Comparison of ENCODE assay signal across 15 cellular contexts in genomic region chr22:26709617-26710390, GRCh38. TPM values are rescaled to one million over a fixed set of nuclear protein-coding genes. Genes with fewer than 3 reads are reported as not detected.
DNase-seq lines count a peak whose midpoint lies in the region; ATAC-seq, FAIRE-seq and TF ChIP-seq lines count a peak whose summit lies in the region.
"Had no signal": no experiment of that assay in that cellular context is flagged by ENCODE, and none has a peak within 500 bp of the region (broad histone marks: within the 10 kb centered on the region; RNA-seq: fewer than 3 reads in every experiment).

No MANE protein-coding gene starts in this region.

- no peak overlapping the region for H3K4me2 ChIP-seq in HepG2 (ENCODE audit: low read depth, low read length)

- in situ Hi-C loops in HepG2 (cut with HindIII; ENCODE audit: extremely low pct_ligation_motif_present, low pct_unique_long_range_greater_than_20kb), result no loop called here

- H3K9me3 ChIP-seq in HepG2 (ENCODE audit: low read length) (0 out of 2 replicates have a peak, but pooled peaks cover 3% of the 10 kb centered on the region), right lobe of liver (no peaks in the 10 kb centered on the region)

- ATAC-seq in HepG2 (no peak), right lobe of liver (no peak)

- H2AFZ ChIP-seq in HepG2 (ENCODE audit: low read length), result no peak overlapping the region

- POLR2A ChIA-PET in HepG2 (lab: Yijun Ruan, JAX), result no interaction called here

- intact Hi-C loops in HepG2 (cut with micrococcal nuclease; ENCODE audit: unreplicated experiment), result no loop called here
- intact Hi-C loops in right lobe of liver (cut with DNase I), result no loop called here

- no peak for FAIRE-seq in HepG2 (lab: Jason Lieb, UNC)

- no peak overlapping the region for H3K9ac ChIP-seq in HepG2 (ENCODE audit: insufficient read depth, low read depth, low read length)

- no peak for TF ChIP-seq EP300 in HepG2 (IDR thresholded peaks at IDR 0.05; ENCODE audit: low read depth in 2 of 2, low read length in 2 of 2)
- TF ChIP-seq EP300 in HepG2 (CRISPR knock-in tag; IDR thresholded peaks at IDR 0.05; ENCODE audit: borderline replicate concordance), result no peak

- no peaks in the 10 kb centered on the region for H3K79me2 ChIP-seq in HepG2 (ENCODE audit: insufficient read depth, low read length)

- no peak overlapping the region for H3K27ac ChIP-seq in HepG2 (ENCODE audit: extremely low read length, insufficient read depth, low read length)
- no peak overlapping the region for H3K27ac ChIP-seq in right lobe of liver

- no peaks in the 10 kb centered on the region for H3K36me3 ChIP-seq in HepG2 (replicated peaks in 1 of 2; ENCODE audit: control insufficient read depth in 1 of 2, insufficient read depth in 2 of 2, low read length in 2 of 2)
- H3K36me3 ChIP-seq in right lobe of liver, result no peaks in the 10 kb centered on the region

- no peak for TF ChIP-seq CTCF in HepG2 (CRISPR knock-in tag; IDR thresholded peaks at IDR 0.05)
- no peak for TF ChIP-seq CTCF in right lobe of liver (IDR thresholded peaks at IDR 0.05)

- TF ChIP-seq POLR2A in HepG2 (IDR thresholded peaks at IDR 0.05; ENCODE audit: insufficient read depth in 1 of 2, low read depth in 2 of 2, low read length in 2 of 2) (no peak), right lobe of liver (IDR thresholded peaks at IDR 0.05) (no peak)

- WGBS in HepG2 (ENCODE audit: low lambda C conversion rate), result 28% methylated on average over 3 of the region's 3 CpGs
- 89% methylated on average over 1 of the region's 3 CpGs for WGBS in right lobe of liver (ENCODE audit: insufficient coverage, low coverage, low lambda C conversion rate, missing lambda C conversion rate)

- H4K20me1 ChIP-seq in HepG2 (ENCODE audit: insufficient read depth, low read length), result no peaks in the 10 kb centered on the region

- H3K4me1 ChIP-seq in HepG2 (ENCODE audit: insufficient read depth, low read length) (peaks cover 10% of the 10 kb centered on the region; the same call in 1 of the 2 replicates), right lobe of liver (no peaks in the 10 kb centered on the region)

- CTCF ChIA-PET in HepG2 (lab: Yijun Ruan, JAX; ENCODE audit: low intra/inter-chr PET ratio, low total read pairs), result no interaction called here

- TF ChIP-seq RAD21 in HepG2 (CRISPR knock-in tag; IDR thresholded peaks at IDR 0.05), result no peak

- DNase-seq in HepG2 (ENCODE audit: low spot score) (no peak), right lobe of liver (no peak), astrocyte of the hippocampus (ENCODE audit: low read depth, low spot score) (peak; percentile 31), hepatic stellate cell (ENCODE audit: low spot score) (peak; percentile 50), OCI-M1 (lab: John Stamatoyannopoulos, UW) (no peak), NCI-H748 treated with DMSO at 0.1 percent for 48 hours (lab: John Stamatoyannopoulos, UW) (no peak), NCI-H1105 treated with DMSO at 0.1 percent for 48 hours (lab: John Stamatoyannopoulos, UW) (no peak), NCI-H510A treated with DMSO at 0.1 percent for 48 hours (lab: John Stamatoyannopoulos, UW) (no peak)
- DNase-seq: activated CD4-positive, alpha-beta T cell treated with anti-CD3 and anti-CD28 coated beads, Interleukin-2, amount 10 ng/mL, durations not matched to agents 7 days and 5 days; activated naive CD4-positive, alpha-beta T cell treated with anti-CD3 and anti-CD28 coated beads, Interleukin-2, amount 10 ng/mL, durations not matched to agents 7 days and 5 days; activated T-cell treated with anti-CD3 and anti-CD28 coated beads for 4 hours; NCI-H1092; NCI-H2171 treated with DMSO at 0.1 percent for 48 hours; nephron progenitor cell; T1000 had no signal

- H3K27me3 ChIP-seq in HepG2 (ENCODE audit: control insufficient read depth in 1 of 2, insufficient read depth in 2 of 2, low read length in 2 of 2) (no peaks in the 10 kb centered on the region), right lobe of liver (no peaks in the 10 kb centered on the region)

- H3K4me3 ChIP-seq in HepG2 (replicated peaks in 1 of 3; ENCODE audit: insufficient read depth in 1 of 3, low read depth in 2 of 3, low read length in 3 of 3) (no peak overlapping the region), right lobe of liver (no peak overlapping the region)

- no TSS peak for BruUV-seq in HepG2 (replicated peaks; lab: Mats Ljungman, UMichigan)

TF ChIP-seq in HepG2, 621 proteins besides CTCF, POLR2A, EP300 and RAD21:
- TF ChIP-seq CEBPB (IDR thresholded peaks at IDR 0.05; ENCODE audit: borderline replicate concordance, low read depth, low read length) (peak; percentile 67; the same call in 1 of the 2 replicates), CREM (IDR thresholded peaks at IDR 0.05) (no peak), CREM (CRISPR knock-in tag; IDR thresholded peaks at IDR 0.05) (no peak)

RNA-seq across cellular contexts. Expression of gene MIAT, which starts 52.4 kb away (rescaled TPM):
- 0.04 TPM in 1 of 2 replicates, not detected in the other for total RNA-seq in HepG2 (2016; rRNA removed; fragmentation: Illumina TruSeq; extraction: Trizol)
- not detected in 2 replicates for total RNA-seq in HepG2 (2016; cell fraction: cytosol; rRNA removed; fragmentation: Illumina TruSeq; extraction: Trizol; ENCODE audit: low read depth)
- total RNA-seq in HepG2 (2016; cell fraction: insoluble cytoplasmic fraction; rRNA removed; fragmentation: Illumina TruSeq; extraction: Trizol), result 0.03 and 0.06 TPM in 2 replicates
- 0.03 TPM in 2 replicates for total RNA-seq in HepG2 (2016; cell fraction: membrane; rRNA removed; fragmentation: Illumina TruSeq; extraction: Trizol)
- 0.22 TPM in 2 replicates for total RNA-seq in HepG2 (2016; cell fraction: nucleus; rRNA removed; fragmentation: Illumina TruSeq; extraction: Trizol)
- under 0.01 TPM in 1 of 2 replicates, not detected in the other for polyA plus RNA-seq in HepG2 (2011; rRNA removed)
- 0.01 TPM in 1 of 2 replicates, not detected in the other for polyA plus RNA-seq in HepG2 (2011; cell fraction: cytosol; rRNA removed)
- polyA plus RNA-seq in HepG2 (2011; cell fraction: nucleus; rRNA removed), result 0.02 and 0.03 TPM in 2 replicates
- polyA plus RNA-seq in HepG2 (2012), result not detected in 2 replicates
- not detected in 2 replicates for polyA plus RNA-seq in HepG2 (2016; cell fraction: cytosol; fragmentation: Illumina TruSeq; extraction: Trizol; ENCODE audit: low read depth)
- not detected in 2 replicates for polyA plus RNA-seq in HepG2 (2016; cell fraction: insoluble cytoplasmic fraction; fragmentation: Illumina TruSeq; extraction: Trizol; ENCODE audit: low read depth)
- not detected in 2 replicates for polyA plus RNA-seq in HepG2 (2016; cell fraction: membrane; fragmentation: Illumina TruSeq; extraction: Trizol; ENCODE audit: low read depth)
- not detected in 2 replicates for polyA plus RNA-seq in HepG2 (2016; cell fraction: nucleus; fragmentation: Illumina TruSeq; extraction: Trizol; ENCODE audit: insufficient read depth, low read depth)
- polyA minus RNA-seq in HepG2 (2011; rRNA and poly(A)+ RNA removed; ENCODE audit: low replicate concordance), result 0.02 and 0.14 TPM in 2 replicates
- not detected in 2 replicates for polyA minus RNA-seq in HepG2 (2011; cell fraction: cytosol; rRNA and poly(A)+ RNA removed)
- 0.13 and 0.25 TPM in 2 replicates for polyA minus RNA-seq in HepG2 (2011; cell fraction: nucleus; rRNA and poly(A)+ RNA removed)
- 1 to 10 TPM in 1 of 6 experiments, under 1 TPM in 5; 0.19 to 3.2 (median 0.47) TPM for total RNA-seq in right lobe of liver

Comparison
In these comparisons a context has a peak if more than half of its experiments do, and no peak if none do; other contexts are left out.
1. DNase-seq: peak in astrocyte of the hippocampus (single experiment) and hepatic stellate cell (single experiment); none in HepG2 (single experiment), right lobe of liver (0 of 3), OCI-M1 (single experiment), NCI-H748 treated with DMSO at 0.1 percent for 48 hours (single experiment), NCI-H1105 treated with DMSO at 0.1 percent for 48 hours (single experiment) and NCI-H510A treated with DMSO at 0.1 percent for 48 hours (single experiment).